ENCODE assay signal across 10 cellular contexts in the genomic region with DNA sequence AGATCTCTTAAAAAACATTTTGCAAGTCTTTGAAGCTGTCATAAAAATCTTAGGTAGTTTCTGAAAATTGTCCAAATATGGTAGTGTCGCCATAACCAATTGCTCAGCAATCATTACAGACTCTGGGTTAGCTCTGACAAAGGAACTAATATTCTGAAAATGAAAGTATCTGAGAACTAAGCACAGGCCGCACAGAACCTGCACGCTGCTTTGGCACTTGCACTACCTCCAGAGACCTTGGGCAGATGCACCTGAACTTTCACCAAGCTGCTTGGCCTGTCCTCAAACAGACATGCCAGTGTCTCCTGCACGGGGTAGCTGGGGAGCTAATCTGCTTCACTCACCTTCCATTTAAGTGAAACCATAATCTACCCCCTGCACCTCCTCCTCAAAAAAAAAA.
DNase-seq lines count a peak whose midpoint lies in the region; ATAC-seq and TF ChIP-seq lines count a peak whose summit lies in the region.
"Had no signal": no experiment of that assay in that cellular context is flagged by ENCODE, and none has a peak within 500 bp of the region (broad histone marks: within the 10 kb centered on the region; RNA-seq: fewer than 3 reads in every experiment).

No MANE protein-coding gene starts in this region.

- H3K4me1 ChIP-seq in transverse colon, result peaks cover 0 to 4% (median 2%) of the 10 kb centered on the region in 4 donors
- peaks cover 27 to 31% of the 10 kb centered on the region in 2 donors for H3K4me1 ChIP-seq in gastrocnemius medialis

- H3K9me3 ChIP-seq in transverse colon (no peaks in the 10 kb centered on the region), gastrocnemius medialis (no peaks in the 10 kb centered on the region)

- 73 to 74% methylated on average over 4 of the region's 4 CpGs for WGBS in transverse colon (ENCODE audit: low coverage in 1 of 2), 2 donors

- H3K27ac ChIP-seq in transverse colon (no peak overlapping the region), gastrocnemius medialis (no peak overlapping the region)

- in situ Hi-C loops in transverse colon (cut with MboI; ENCODE audit: low pct_ligation_motif_present in 1 of 4, low pct_unique_long_range_greater_than_20kb in 1 of 4, low sequenced_read_pairs in 3 of 4), result no loop called here
- in situ Hi-C loops in gastrocnemius medialis (cut with MboI; ENCODE audit: low sequenced_read_pairs in 4 of 4), result no loop called here

- peaks cover 1% of the 10 kb centered on the region for H3K36me3 Mint-ChIP-seq in activated naive CD8-positive, alpha-beta T cell treated with anti-CD3 and anti-CD28 coated beads, Interleukin-2, amount 10 ng/mL, durations not matched to agents 7 days and 5 days
- no peaks in the 10 kb centered on the region for H3K36me3 Mint-ChIP-seq in activated naive CD8-positive, alpha-beta T cell treated with anti-CD3 and anti-CD28 coated beads for 36 hours

- peak; percentile 56 for ATAC-seq in activated naive CD8-positive, alpha-beta T cell treated with anti-CD3 and anti-CD28 coated beads, Interleukin-2, amount 10 ng/mL, durations not matched to agents 7 days and 5 days (ENCODE audit: low read depth)
- ATAC-seq in HG03571 (IDR thresholded peaks at IDR 0.05; ENCODE audit: unreplicated experiment) (peak; percentile 44), gastrocnemius medialis (no peak)
- ATAC-seq: heart left ventricle had no signal

- peaks cover 35% of the 10 kb centered on the region for H3K4me1 Mint-ChIP-seq in activated naive CD8-positive, alpha-beta T cell treated with anti-CD3 and anti-CD28 coated beads, Interleukin-2, amount 10 ng/mL, durations not matched to agents 7 days and 5 days
- peaks cover 37% of the 10 kb centered on the region for H3K4me1 Mint-ChIP-seq in activated naive CD8-positive, alpha-beta T cell treated with anti-CD3 and anti-CD28 coated beads for 36 hours

- peaks cover 40% of the 10 kb centered on the region for H3K27me3 Mint-ChIP-seq in activated naive CD8-positive, alpha-beta T cell treated with anti-CD3 and anti-CD28 coated beads, Interleukin-2, amount 10 ng/mL, durations not matched to agents 7 days and 5 days
- peaks cover 68% of the 10 kb centered on the region for H3K27me3 Mint-ChIP-seq in activated naive CD8-positive, alpha-beta T cell treated with anti-CD3 and anti-CD28 coated beads for 36 hours

- POLR2A ChIA-PET in activated naive CD8-positive, alpha-beta T cell treated with anti-CD3 and anti-CD28 coated beads, Interleukin-2, amount 10 ng/mL, durations not matched to agents 7 days and 5 days (lab: Charles Lee), result interaction anchor here (0.7 kb wide), 1 partner anchor 241 kb away, joined by 3 read pairs; no protein-coding TSS in a partner anchor

- TF ChIP-seq CTCF in transverse colon (IDR thresholded peaks at IDR 0.05) (no peak), foreskin fibroblast (IDR thresholded peaks at IDR 0.05; ENCODE audit: low read depth, low read length) (no peak), gastrocnemius medialis (IDR thresholded peaks at IDR 0.05 in 4 of 5, conservative IDR thresholded peaks at IDR 0.05 in 1 of 5) (no peak)

- intact Hi-C loops in transverse colon (cut with DNase I; ENCODE audit: low total_unique reads), result no loop called here
- intact Hi-C loops in gastrocnemius medialis (cut with DNase I; ENCODE audit: low total_unique reads), result loop anchor here (10.0 kb wide), 1 partner anchor 321 kb away; a partner anchor contains a TSS

- no peak for TF ChIP-seq POLR2A in transverse colon (IDR thresholded peaks at IDR 0.05)
- no peak for TF ChIP-seq POLR2A in gastrocnemius medialis (IDR thresholded peaks at IDR 0.05)

- no peaks in the 10 kb centered on the region for H3K36me3 ChIP-seq in transverse colon
- H3K36me3 ChIP-seq in gastrocnemius medialis, result no peaks in the 10 kb centered on the region
- H3K36me3 ChIP-seq: heart left ventricle had no signal

- H3K27me3 ChIP-seq in transverse colon, result no peaks in the 10 kb centered on the region
- no peaks in the 10 kb centered on the region for H3K27me3 ChIP-seq in gastrocnemius medialis
- H3K27me3 ChIP-seq: heart left ventricle had no signal

- TF ChIP-seq EP300 in transverse colon (IDR thresholded peaks at IDR 0.05; ENCODE audit: low read depth), result no peak

- H3K4me3 Mint-ChIP-seq in activated naive CD8-positive, alpha-beta T cell treated with anti-CD3 and anti-CD28 coated beads, Interleukin-2, amount 10 ng/mL, durations not matched to agents 7 days and 5 days, result no peak overlapping the region
- H3K4me3 Mint-ChIP-seq in activated naive CD8-positive, alpha-beta T cell treated with anti-CD3 and anti-CD28 coated beads for 36 hours, result no peak overlapping the region

- H3K27ac Mint-ChIP-seq in activated naive CD8-positive, alpha-beta T cell treated with anti-CD3 and anti-CD28 coated beads, Interleukin-2, amount 10 ng/mL, durations not matched to agents 7 days and 5 days, result no peak overlapping the region
- no peak overlapping the region for H3K27ac Mint-ChIP-seq in activated naive CD8-positive, alpha-beta T cell treated with anti-CD3 and anti-CD28 coated beads for 36 hours

- H3K4me3 ChIP-seq in transverse colon, result no peak overlapping the region
- no peak overlapping the region for H3K4me3 ChIP-seq in foreskin fibroblast (ENCODE audit: low read depth in 1 of 2, low read length in 2 of 2)
- no peak overlapping the region for H3K4me3 ChIP-seq in gastrocnemius medialis
- H3K4me3 ChIP-seq: heart left ventricle had no signal

- no peak for DNase-seq in activated naive CD8-positive, alpha-beta T cell treated with anti-CD3 and anti-CD28 coated beads, Interleukin-2, amount 10 ng/mL, durations not matched to agents 7 days and 5 days
- no peak for DNase-seq in activated naive CD8-positive, alpha-beta T cell treated with anti-CD3 and anti-CD28 coated beads for 36 hours
- DNase-seq in activated effector memory CD4-positive, alpha-beta T cell treated with anti-CD3 and anti-CD28 coated beads, Interleukin-2, amount 50 U/mL, for 16 hours, result peak; percentile 80
- DNase-seq in transverse colon (peak; percentile 10), NOMO-1 treated with DMSO at 0.1 percent for 48 hours (lab: John Stamatoyannopoulos, UW; ENCODE audit: unreplicated experiment) (no peak), foreskin fibroblast (no peak), gastrocnemius medialis (no peak)
- DNase-seq: heart left ventricle, NCI-H345 had no signal

- H3K9me3 Mint-ChIP-seq in activated naive CD8-positive, alpha-beta T cell treated with anti-CD3 and anti-CD28 coated beads, Interleukin-2, amount 10 ng/mL, durations not matched to agents 7 days and 5 days, result no peaks in the 10 kb centered on the region
- no peaks in the 10 kb centered on the region for H3K9me3 Mint-ChIP-seq in activated naive CD8-positive, alpha-beta T cell treated with anti-CD3 and anti-CD28 coated beads for 36 hours

Comparison
In these comparisons a context has a peak if more than half of its experiments do, and no peak if none do; other contexts are left out.
1. ATAC-seq: peak in activated naive CD8-positive, alpha-beta T cell treated with anti-CD3 and anti-CD28 coated beads, Interleukin-2, amount 10 ng/mL, durations not matched to agents 7 days and 5 days (single experiment) and HG03571 (single experiment); none in gastrocnemius medialis (0 of 2).
2. DNase-seq: peak in activated effector memory CD4-positive, alpha-beta T cell treated with anti-CD3 and anti-CD28 coated beads, Interleukin-2, amount 50 U/mL, for 16 hours (single experiment) and transverse colon (single experiment); none in activated naive CD8-positive, alpha-beta T cell treated with anti-CD3 and anti-CD28 coated beads, Interleukin-2, amount 10 ng/mL, durations not matched to agents 7 days and 5 days (single experiment), activated naive CD8-positive, alpha-beta T cell treated with anti-CD3 and anti-CD28 coated beads for 36 hours (single experiment), NOMO-1 treated with DMSO at 0.1 percent for 48 hours (single experiment), foreskin fibroblast (0 of 2) and gastrocnemius medialis (0 of 2).